Comparison of ENCODE assay signal across 1 cellular context in the genomic region with DNA sequence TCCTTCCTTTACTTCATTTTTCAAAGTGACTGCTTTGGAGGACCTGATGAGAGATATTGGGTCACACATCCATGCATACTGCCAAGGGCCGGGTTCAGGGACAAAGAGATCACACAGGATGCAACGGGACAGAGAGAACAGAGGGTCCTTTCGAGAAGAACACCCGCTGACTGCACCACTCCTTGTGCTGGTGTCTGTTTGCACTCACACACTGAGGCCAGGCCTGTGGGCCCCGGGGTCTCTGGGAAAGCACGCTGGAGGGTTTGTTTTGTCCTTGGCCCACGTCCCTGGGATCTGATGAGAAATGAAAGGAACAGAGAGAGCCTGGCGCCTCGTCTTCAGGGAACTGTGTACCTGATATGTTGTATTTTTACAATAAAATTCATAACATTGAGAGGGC.
TF ChIP-seq lines count a peak whose summit lies in the region.

No MANE protein-coding gene starts in this region.

TF ChIP-seq in GM23338, 12 proteins besides CTCF, POLR2A, EP300 and RAD21 (continued from another document):
- no peak for TF ChIP-seq EZH2 (IDR thresholded peaks at IDR 0.05; ENCODE audit: low read depth, unreplicated experiment)
- no peak for TF ChIP-seq CREB1 (CRISPR knock-in tag; IDR thresholded peaks at IDR 0.05; ENCODE audit: low read depth)
- TF ChIP-seq JUNB (IDR thresholded peaks at IDR 0.05; ENCODE audit: unreplicated experiment): no peak
- TF ChIP-seq, protein P1, sequence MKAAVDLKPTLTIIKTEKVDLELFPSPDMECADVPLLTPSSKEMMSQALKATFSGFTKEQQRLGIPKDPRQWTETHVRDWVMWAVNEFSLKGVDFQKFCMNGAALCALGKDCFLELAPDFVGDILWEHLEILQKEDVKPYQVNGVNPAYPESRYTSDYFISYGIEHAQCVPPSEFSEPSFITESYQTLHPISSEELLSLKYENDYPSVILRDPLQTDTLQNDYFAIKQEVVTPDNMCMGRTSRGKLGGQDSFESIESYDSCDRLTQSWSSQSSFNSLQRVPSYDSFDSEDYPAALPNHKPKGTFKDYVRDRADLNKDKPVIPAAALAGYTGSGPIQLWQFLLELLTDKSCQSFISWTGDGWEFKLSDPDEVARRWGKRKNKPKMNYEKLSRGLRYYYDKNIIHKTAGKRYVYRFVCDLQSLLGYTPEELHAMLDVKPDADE (IDR thresholded peaks at IDR 0.05): no peak
- no peak for TF ChIP-seq ZNF114 (CRISPR knock-in tag; IDR thresholded peaks at IDR 0.05)
- TF ChIP-seq, protein P2, sequence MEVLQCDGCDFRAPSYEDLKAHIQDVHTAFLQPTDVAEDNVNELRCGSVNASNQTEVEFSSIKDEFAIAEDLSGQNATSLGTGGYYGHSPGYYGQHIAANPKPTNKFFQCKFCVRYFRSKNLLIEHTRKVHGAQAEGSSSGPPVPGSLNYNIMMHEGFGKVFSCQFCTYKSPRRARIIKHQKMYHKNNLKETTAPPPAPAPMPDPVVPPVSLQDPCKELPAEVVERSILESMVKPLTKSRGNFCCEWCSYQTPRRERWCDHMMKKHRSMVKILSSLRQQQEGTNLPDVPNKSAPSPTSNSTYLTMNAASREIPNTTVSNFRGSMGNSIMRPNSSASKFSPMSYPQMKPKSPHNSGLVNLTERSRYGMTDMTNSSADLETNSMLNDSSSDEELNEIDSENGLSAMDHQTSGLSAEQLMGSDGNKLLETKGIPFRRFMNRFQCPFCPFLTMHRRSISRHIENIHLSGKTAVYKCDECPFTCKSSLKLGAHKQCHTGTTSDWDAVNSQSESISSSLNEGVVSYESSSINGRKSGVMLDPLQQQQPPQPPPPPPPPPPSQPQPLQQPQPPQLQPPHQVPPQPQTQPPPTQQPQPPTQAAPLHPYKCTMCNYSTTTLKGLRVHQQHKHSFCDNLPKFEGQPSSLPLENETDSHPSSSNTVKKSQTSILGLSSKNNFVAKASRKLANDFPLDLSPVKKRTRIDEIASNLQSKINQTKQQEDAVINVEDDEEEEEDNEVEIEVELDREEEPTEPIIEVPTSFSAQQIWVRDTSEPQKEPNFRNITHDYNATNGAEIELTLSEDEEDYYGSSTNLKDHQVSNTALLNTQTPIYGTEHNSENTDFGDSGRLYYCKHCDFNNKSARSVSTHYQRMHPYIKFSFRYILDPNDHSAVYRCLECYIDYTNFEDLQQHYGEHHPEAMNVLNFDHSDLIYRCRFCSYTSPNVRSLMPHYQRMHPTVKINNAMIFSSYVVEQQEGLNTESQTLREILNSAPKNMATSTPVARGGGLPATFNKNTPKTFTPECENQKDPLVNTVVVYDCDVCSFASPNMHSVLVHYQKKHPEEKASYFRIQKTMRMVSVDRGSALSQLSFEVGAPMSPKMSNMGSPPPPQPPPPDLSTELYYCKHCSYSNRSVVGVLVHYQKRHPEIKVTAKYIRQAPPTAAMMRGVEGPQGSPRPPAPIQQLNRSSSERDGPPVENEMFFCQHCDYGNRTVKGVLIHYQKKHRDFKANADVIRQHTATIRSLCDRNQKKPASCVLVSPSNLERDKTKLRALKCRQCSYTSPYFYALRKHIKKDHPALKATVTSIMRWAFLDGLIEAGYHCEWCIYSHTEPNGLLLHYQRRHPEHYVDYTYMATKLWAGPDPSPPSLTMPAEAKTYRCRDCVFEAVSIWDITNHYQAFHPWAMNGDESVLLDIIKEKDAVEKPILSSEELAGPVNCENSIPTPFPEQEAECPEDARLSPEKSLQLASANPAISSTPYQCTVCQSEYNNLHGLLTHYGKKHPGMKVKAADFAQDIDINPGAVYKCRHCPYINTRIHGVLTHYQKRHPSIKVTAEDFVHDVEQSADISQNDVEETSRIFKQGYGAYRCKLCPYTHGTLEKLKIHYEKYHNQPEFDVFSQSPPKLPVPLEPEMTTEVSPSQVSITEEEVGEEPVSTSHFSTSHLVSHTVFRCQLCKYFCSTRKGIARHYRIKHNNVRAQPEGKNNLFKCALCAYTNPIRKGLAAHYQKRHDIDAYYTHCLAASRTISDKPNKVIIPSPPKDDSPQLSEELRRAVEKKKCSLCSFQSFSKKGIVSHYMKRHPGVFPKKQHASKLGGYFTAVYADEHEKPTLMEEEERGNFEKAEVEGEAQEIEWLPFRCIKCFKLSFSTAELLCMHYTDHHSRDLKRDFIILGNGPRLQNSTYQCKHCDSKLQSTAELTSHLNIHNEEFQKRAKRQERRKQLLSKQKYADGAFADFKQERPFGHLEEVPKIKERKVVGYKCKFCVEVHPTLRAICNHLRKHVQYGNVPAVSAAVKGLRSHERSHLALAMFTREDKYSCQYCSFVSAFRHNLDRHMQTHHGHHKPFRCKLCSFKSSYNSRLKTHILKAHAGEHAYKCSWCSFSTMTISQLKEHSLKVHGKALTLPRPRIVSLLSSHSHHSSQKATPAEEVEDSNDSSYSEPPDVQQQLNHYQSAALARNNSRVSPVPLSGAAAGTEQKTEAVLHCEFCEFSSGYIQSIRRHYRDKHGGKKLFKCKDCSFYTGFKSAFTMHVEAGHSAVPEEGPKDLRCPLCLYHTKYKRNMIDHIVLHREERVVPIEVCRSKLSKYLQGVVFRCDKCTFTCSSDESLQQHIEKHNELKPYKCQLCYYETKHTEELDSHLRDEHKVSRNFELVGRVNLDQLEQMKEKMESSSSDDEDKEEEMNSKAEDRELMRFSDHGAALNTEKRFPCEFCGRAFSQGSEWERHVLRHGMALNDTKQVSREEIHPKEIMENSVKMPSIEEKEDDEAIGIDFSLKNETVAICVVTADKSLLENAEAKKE (CRISPR knock-in tag; IDR thresholded peaks at IDR 0.05): no peak
- TF ChIP-seq POLR2AphosphoS5 (IDR thresholded peaks at IDR 0.05; ENCODE audit: low read depth): no peak
- no peak for TF ChIP-seq EZH2phosphoT487 (IDR thresholded peaks at IDR 0.05; ENCODE audit: unreplicated experiment)
- no peak for TF ChIP-seq ZNF331 (CRISPR knock-in tag; IDR thresholded peaks at IDR 0.05; ENCODE audit: low read depth)
- no peak for TF ChIP-seq STAT1 (IDR thresholded peaks at IDR 0.05; ENCODE audit: unreplicated experiment)
- TF ChIP-seq NANOG (IDR thresholded peaks at IDR 0.05; ENCODE audit: borderline replicate concordance): no peak
